33 cellular contexts compared by ENCODE assay signal in the genomic region with DNA sequence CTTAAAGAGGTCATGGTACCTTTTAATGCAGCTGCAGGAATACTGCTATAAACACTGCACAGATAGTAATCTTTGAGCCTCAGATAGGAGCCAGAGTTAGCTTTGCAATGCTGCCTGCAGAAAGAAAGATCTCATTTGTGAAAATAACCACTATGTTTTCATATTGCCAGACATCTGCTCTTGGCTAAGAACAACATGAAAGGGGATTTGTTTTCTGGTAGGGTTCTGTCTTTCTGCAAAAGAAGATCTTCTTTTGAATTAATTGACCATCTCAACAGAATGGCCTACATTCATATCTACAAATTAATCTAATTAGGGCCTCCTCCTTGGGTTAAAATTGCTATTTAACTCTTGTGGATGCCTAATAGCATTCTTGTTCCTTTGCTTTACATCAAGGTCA.
"Had no signal": no experiment of that assay in that cellular context is flagged by ENCODE, and none has a peak within 500 bp of the region (broad histone marks: within the 10 kb centered on the region; RNA-seq: fewer than 3 reads in every experiment).

No MANE protein-coding gene starts in this region.

- H3K27me3 ChIP-seq: body of pancreas, breast epithelium, SJCRH30 had no signal

- H3K36me3 ChIP-seq: breast epithelium, SJCRH30 had no signal

- H3K9me3 ChIP-seq: body of pancreas, breast epithelium, SJCRH30 had no signal

- H3K4me1 ChIP-seq: body of pancreas, breast epithelium had no signal

- DNase-seq: activated B cell treated with CpG ODN at 0.5 μM for 24 hours; activated CD4-positive, alpha-beta memory T cell treated with anti-CD3 and anti-CD28 coated beads, Interleukin-2, amount 10 ng/mL, durations not matched to agents 7 days and 5 days; activated CD4-positive, alpha-beta T cell treated with anti-CD3 and anti-CD28 coated beads for 4 hours; activated CD4-positive, alpha-beta T cell treated with anti-CD3 and anti-CD28 coated beads, Interleukin-2, amount 50 U/mL, for 1 hour; activated CD4-positive, CD25-positive, alpha-beta regulatory T cell treated with anti-CD3 and anti-CD28 coated beads, Interleukin-2, amount 50 U/mL, for 72 hours; activated CD8-positive, alpha-beta memory T cell treated with anti-CD3 and anti-CD28 coated beads for 24 hours; activated CD8-positive, alpha-beta memory T cell treated with anti-CD3 and anti-CD28 coated beads, Interleukin-2, amount 10 ng/mL, durations not matched to agents 7 days and 5 days; activated CD8-positive, alpha-beta memory T cell treated with anti-CD3 and anti-CD28 coated beads, Interleukin-2, amount 50 U/mL, for 48 hours; activated effector memory CD4-positive, alpha-beta T cell treated with anti-CD3 and anti-CD28 coated beads, Interleukin-2, amount 50 U/mL, for 16 hours; activated naive CD4-positive, alpha-beta T cell treated with Interleukin-2 at 50 U/mL for 16 hours; activated naive CD8-positive, alpha-beta T cell treated with anti-CD3 and anti-CD28 coated beads, Interleukin-2, amount 10 ng/mL, durations not matched to agents 7 days and 5 days; activated T-cell treated with anti-CD3 and anti-CD28 coated beads, Interleukin-2, amount 50 U/mL, for 72 hours; amygdala; body of pancreas; NCI-H1092 treated with DMSO at 0.1 percent for 48 hours; NCI-H1417; NCI-H187 treated with DMSO at 0.1 percent for 48 hours; NCI-H2081; NCI-H2171 treated with DMSO at 0.1 percent for 48 hours; NCI-H345; NCI-H524 treated with DMSO at 0.1 percent for 48 hours; NCI-H774; SHP77; SJCRH30; SW 1271; T-helper 1 cell; T-helper 2 cell; T-helper 9 cell had no signal

- H3K27ac ChIP-seq: body of pancreas, breast epithelium, SJCRH30, VCaP had no signal

- ATAC-seq: activated CD8-positive, alpha-beta memory T cell treated with anti-CD3 and anti-CD28 coated beads, Interleukin-2, amount 10 ng/mL, durations not matched to agents 7 days and 5 days; activated T-cell treated with anti-CD3 and anti-CD28 coated beads, Interleukin-2, amount 50 U/mL, for 72 hours; activated T-helper 17 cell treated with anti-CD3 and anti-CD28 coated beads, Interleukin-2, amount 50 U/mL, for 72 hours; body of pancreas; K562; Panc1 had no signal

- H3K4me3 ChIP-seq: body of pancreas, breast epithelium, K562, SJCRH30 had no signal
